Comparison of ENCODE assay signal across 8 cellular contexts in the genomic region with DNA sequence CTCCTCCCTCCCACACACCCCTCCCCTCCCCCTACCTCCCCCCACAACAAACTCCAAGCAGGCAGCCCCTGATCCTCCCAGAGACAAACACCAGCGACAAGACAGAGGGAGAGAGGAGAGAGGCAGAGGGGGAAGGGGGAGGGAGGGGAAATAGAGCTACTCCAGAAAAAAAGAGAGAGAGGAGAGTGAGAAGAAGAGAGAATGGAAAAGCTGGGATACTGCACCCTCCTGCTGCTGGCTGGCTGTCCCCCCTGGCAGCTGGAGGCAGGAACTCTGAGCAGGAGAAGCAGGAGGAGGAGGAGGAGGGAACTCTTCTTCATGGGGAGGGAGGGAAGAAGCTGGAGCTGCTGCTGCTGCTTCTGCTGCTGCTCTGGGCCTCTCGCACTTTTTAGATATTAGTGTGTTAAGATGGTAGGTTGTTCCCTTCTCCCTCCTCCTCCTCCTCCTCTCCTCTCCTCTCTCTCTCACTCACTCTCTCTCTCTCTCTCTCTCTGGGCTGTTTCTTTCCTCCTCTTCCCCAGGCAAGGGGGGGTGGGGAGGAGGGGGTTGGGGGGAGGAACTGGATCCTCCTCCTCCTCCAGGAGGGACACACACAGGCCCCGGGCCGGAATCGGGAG. TPM values are rescaled to one million over a fixed set of nuclear protein-coding genes. Genes with fewer than 3 reads are reported as not detected.
DNase-seq lines count a peak whose midpoint lies in the region; ATAC-seq and TF ChIP-seq lines count a peak whose summit lies in the region.

No MANE protein-coding gene starts in this region.

- peak overlapping the region; percentile 84 for H3K27ac Mint-ChIP-seq in HFFc6

- H3K4me1 Mint-ChIP-seq in HFFc6 (ENCODE audit: low read depth) = peaks cover 50% of the 10 kb centered on the region

- H3K27me3 ChIP-seq in muscle layer of duodenum (ENCODE audit: low read depth, low read length) = no peaks in the 10 kb centered on the region
- H3K27me3 ChIP-seq in tibial nerve = no peaks in the 10 kb centered on the region

- H3K36me3 ChIP-seq in muscle layer of duodenum (ENCODE audit: control insufficient read depth in 1 of 2, insufficient read depth in 2 of 2, low read length in 2 of 2) (no peaks in the 10 kb centered on the region), tibial nerve (no peaks in the 10 kb centered on the region)

- TF ChIP-seq POLR2A in tibial nerve (IDR thresholded peaks at IDR 0.05) = peak in 1 of 2 donors; percentile 32

- DNase-seq in DMS 273 treated with DMSO at 0.1 percent for 48 hours (lab: John Stamatoyannopoulos, UW) (peak; percentile 65), HFFc6 (peak; percentile 79), NCI-H2196 treated with DMSO at 0.1 percent for 48 hours (lab: John Stamatoyannopoulos, UW; ENCODE audit: unreplicated experiment) (peak; percentile 73), epithelial cell of prostate (ENCODE audit: low read depth, low spot score) (peak; percentile 37), tibial nerve (ENCODE audit: low spot score in 2 of 2) (peak in 1 of 2 donors; percentile 28)
- DNase-seq in activated CD4-positive, CD25-positive, alpha-beta regulatory T cell treated with anti-CD3 and anti-CD28 coated beads, Interleukin-2, amount 50 U/mL, for 72 hours = peak; percentile 42

- H3K4me1 ChIP-seq in muscle layer of duodenum (ENCODE audit: control insufficient read depth in 1 of 2, insufficient read depth in 2 of 2, low read length in 2 of 2) (peaks cover 7 to 23% of the 10 kb centered on the region in 2 donors), tibial nerve (peaks cover 0 to 43% (median 22%) of the 10 kb centered on the region in 4 donors)

- H3K27ac ChIP-seq in epithelial cell of prostate (peak overlapping the region; percentile 88), muscle layer of duodenum (ENCODE audit: low read length) (peak overlapping the region; percentile 71), tibial nerve (peak overlapping the region; percentile 88 to 98 (median 94))

- H3K4me3 Mint-ChIP-seq in HFFc6 = peak overlapping the region; percentile 92

- H3K27me3 Mint-ChIP-seq in HFFc6 (ENCODE audit: insufficient read depth) = peaks cover 1% of the 10 kb centered on the region; the same call in 1 of the 2 replicates

- peak overlapping the region; percentile 68 to 70 for H3K4me3 ChIP-seq in muscle layer of duodenum (ENCODE audit: low read depth in 1 of 2, low read length in 2 of 2)
- H3K4me3 ChIP-seq in tibial nerve = peak overlapping the region; percentile 63 to 78 (median 70)

- 0 to 1% methylated on average over 5 of the region's 5 CpGs for WGBS in tibial nerve, 2 donors

- no peak for TF ChIP-seq CTCF in HFFc6 (IDR thresholded peaks at IDR 0.05)
- peak in 2 of 5 experiments; percentile 22 for TF ChIP-seq CTCF in tibial nerve (IDR thresholded peaks at IDR 0.05)

- H3K9me3 Mint-ChIP-seq in HFFc6 = no peaks in the 10 kb centered on the region

- TF ChIP-seq EP300 in tibial nerve (IDR thresholded peaks at IDR 0.05) = peak in 1 of 2 donors; percentile 47

- ATAC-seq in HG03025 (IDR thresholded peaks at IDR 0.05; ENCODE audit: low FRiP score, unreplicated experiment) = no peak

- H3K9me3 ChIP-seq in muscle layer of duodenum (ENCODE audit: control insufficient read depth in 1 of 2, low read length in 2 of 2) (no peaks in the 10 kb centered on the region), tibial nerve (no peaks in the 10 kb centered on the region)

- peaks cover 4% of the 10 kb centered on the region; the same call in 1 of the 2 replicates for H3K36me3 Mint-ChIP-seq in HFFc6 (ENCODE audit: low read depth)

RNA-seq across cellular contexts. Expression of gene PHF21A, which starts 0.4 kb away (rescaled TPM):
- 10 to 100 TPM; 25.5 to 32.4 (median 26.2) TPM for total RNA-seq in HFFc6 (2021; fragmentation: NEBNext Ultra II Directional; extraction: Animal tissue kit (Norgen Biotek cat#: 25700))
- 10 to 100 TPM; 30.4 to 58.5 (median 49.4) TPM for total RNA-seq in tibial nerve
